16 cellular contexts compared by ENCODE assay signal in genomic region chr1:205068457-205069035, GRCh38. TPM values are rescaled to one million over a fixed set of nuclear protein-coding genes. Genes with fewer than 3 reads are reported as not detected.
DNase-seq lines count a peak whose midpoint lies in the region; ATAC-seq, FAIRE-seq and TF ChIP-seq lines count a peak whose summit lies in the region.
"Had no signal": no experiment of that assay in that cellular context is flagged by ENCODE, and none has a peak within 500 bp of the region (broad histone marks: within the 10 kb centered on the region; RNA-seq: fewer than 3 reads in every experiment).

No MANE protein-coding gene starts in this region.

- no peaks in the 10 kb centered on the region; the same call in 1 of the 2 replicates for H3K9me1 ChIP-seq in IMR-90 (ENCODE audit: insufficient read depth, low read length)

- no peak overlapping the region for H2AK5ac ChIP-seq in IMR-90 (ENCODE audit: low read depth, low read length)

- no peak overlapping the region for H4K91ac ChIP-seq in IMR-90 (ENCODE audit: insufficient read depth, low read depth, low read length)

- H4K20me1 ChIP-seq in IMR-90 (ENCODE audit: insufficient read depth, low read length) = no peaks in the 10 kb centered on the region
- H4K20me1 ChIP-seq: BLaER1 had no signal

- H3K4me3 ChIP-seq in IMR-90 (ENCODE audit: insufficient read depth, low read depth, low read length) (no peak overlapping the region), right lobe of liver (no peak overlapping the region)
- H3K4me3 ChIP-seq: BLaER1, HAP-1 had no signal

- no peak overlapping the region for H2BK15ac ChIP-seq in IMR-90 (ENCODE audit: low read depth, low read length)

- H3K9me3 ChIP-seq in IMR-90 (ENCODE audit: control insufficient read depth, insufficient read depth, low read length) (no peaks in the 10 kb centered on the region), right lobe of liver (no peaks in the 10 kb centered on the region)
- H3K9me3 ChIP-seq: BLaER1, HAP-1 had no signal

- no peak overlapping the region for H3K23ac ChIP-seq in IMR-90 (ENCODE audit: low read depth, low read length)

- H2BK5ac ChIP-seq in IMR-90 (ENCODE audit: low read depth, low read length, poor library complexity, severe bottlenecking) = no peak overlapping the region

- POLR2A ChIA-PET in IMR-90 (lab: Charles Lee; ENCODE audit: unreplicated experiment) = no interaction called here

- no CpG with 5 or more reads among the region's 2 CpGs for WGBS in IMR-90 (ENCODE audit: extremely low coverage in 2 of 2, insufficient read length in 1 of 2), 2 experiments
- WGBS in right lobe of liver (ENCODE audit: insufficient coverage, low coverage, low lambda C conversion rate, missing lambda C conversion rate) = 28% methylated on average over 2 of the region's 2 CpGs

- intact Hi-C loops in IMR-90 (cut with micrococcal nuclease) (no loop called here), right lobe of liver (cut with DNase I) (loop anchor here in 1 of 2 donors (10.0 kb wide), 1 partner anchor 186 kb away; no protein-coding TSS in a partner anchor)

- no peak overlapping the region for H3K18ac ChIP-seq in IMR-90 (ENCODE audit: low read depth, low read length)

- no peak overlapping the region for H3K14ac ChIP-seq in IMR-90 (replicated peaks; ENCODE audit: low read depth, low read length)

- no peak overlapping the region for H4K5ac ChIP-seq in IMR-90 (ENCODE audit: low read depth, low read length)

- no peak overlapping the region for H2AK9ac ChIP-seq in IMR-90 (replicated peaks; ENCODE audit: low read depth, low read length, poor library complexity)

- TF ChIP-seq CTCF in IMR-90 (conservative IDR thresholded peaks at IDR 0.05; ENCODE audit: low read depth, low read length) (no peak), right lobe of liver (IDR thresholded peaks at IDR 0.05) (no peak)

- peak; percentile 38 for DNase-seq in AG08395 (ENCODE audit: low spot score)
- peak; percentile 30 for DNase-seq in IMR-90
- peak; percentile 60 for DNase-seq in fibroblast of gingiva (ENCODE audit: low read depth)
- peak; percentile 2 for DNase-seq in pons (ENCODE audit: low spot score)
- no peak for DNase-seq in right lobe of liver
- no peak for DNase-seq in RCC 7860 (ENCODE audit: low spot score)
- no peak for DNase-seq in effector CD8-positive, alpha-beta T cell (lab: John Stamatoyannopoulos, UW)
- DNase-seq: CD8-positive, alpha-beta memory T cell; NCI-H1930; NCI-H2171 treated with DMSO at 0.1 percent for 48 hours; NCI-H510A; NCI-H82 had no signal

- no peaks in the 10 kb centered on the region for H3K79me1 ChIP-seq in IMR-90 (ENCODE audit: low read depth in 1 of 2, low read length in 2 of 2)

- TF ChIP-seq RAD21 in IMR-90 (IDR thresholded peaks at IDR 0.05; ENCODE audit: low read length) = no peak

- H2AFZ ChIP-seq in IMR-90 (replicated peaks; ENCODE audit: low read length, poor library complexity) = no peak overlapping the region

- H3K4me2 ChIP-seq in IMR-90 (ENCODE audit: low read depth, low read length) = no peak overlapping the region
- H3K4me2 ChIP-seq: BLaER1 had no signal

- H3K56ac ChIP-seq in IMR-90 (ENCODE audit: extremely low read depth, insufficient read depth, low read length) = no peak overlapping the region

- no peak for ATAC-seq in IMR-90 (ENCODE audit: low read depth)
- ATAC-seq in right lobe of liver = no peak
- no peak for ATAC-seq in GM18502 (IDR thresholded peaks at IDR 0.05; ENCODE audit: poor library complexity, unreplicated experiment)

- H3K4ac ChIP-seq in IMR-90 (ENCODE audit: low read depth, low read length) = no peak overlapping the region

- no peak overlapping the region for H3K9ac ChIP-seq in IMR-90 (ENCODE audit: low read depth, low read length)
- H3K9ac ChIP-seq: BLaER1 had no signal

- H4K8ac ChIP-seq in IMR-90 (ENCODE audit: low read depth in 2 of 2, low read length in 2 of 2) = no peak overlapping the region

- H3K27ac ChIP-seq in IMR-90 (ENCODE audit: insufficient read depth, low read length) (no peak overlapping the region), right lobe of liver (no peak overlapping the region)
- H3K27ac ChIP-seq: BLaER1 had no signal

- H3K36me3 ChIP-seq in IMR-90 (ENCODE audit: control insufficient read depth, insufficient read depth, low read length) (no peaks in the 10 kb centered on the region), right lobe of liver (no peaks in the 10 kb centered on the region)
- H3K36me3 ChIP-seq: BLaER1, HAP-1 had no signal

- FAIRE-seq in RCC 7860 (lab: Jason Lieb, UNC) = no peak

- H3K4me1 ChIP-seq in IMR-90 (ENCODE audit: control insufficient read depth, insufficient read depth, low read length) (no peaks in the 10 kb centered on the region), right lobe of liver (no peaks in the 10 kb centered on the region)
- H3K4me1 ChIP-seq: BLaER1, HAP-1 had no signal

- in situ Hi-C loops in IMR-90 (cut with MboI; ENCODE audit: low sequenced_read_pairs) = no loop called here

- CTCF ChIA-PET in IMR-90 (lab: Yijun Ruan, JAX) = no interaction called here

- no peak overlapping the region for H2BK20ac ChIP-seq in IMR-90 (ENCODE audit: low read depth, low read length)

- dilution Hi-C loops in IMR-90 (cut with HindIII; ENCODE audit: low sequenced_read_pairs, unreplicated experiment) = no loop called here

- H3K27me3 ChIP-seq in IMR-90 (ENCODE audit: control insufficient read depth, insufficient read depth, low read length) = peaks cover 6% of the 10 kb centered on the region
- no peaks in the 10 kb centered on the region for H3K27me3 ChIP-seq in right lobe of liver
- H3K27me3 ChIP-seq: BLaER1 had no signal

- no peak for TF ChIP-seq POLR2A in IMR-90 (IDR thresholded peaks at IDR 0.05; ENCODE audit: low read depth, low read length)
- no peak for TF ChIP-seq POLR2A in right lobe of liver (IDR thresholded peaks at IDR 0.05)

- no peak overlapping the region for H2BK120ac ChIP-seq in IMR-90 (ENCODE audit: low read depth, low read length)

- BruUV-seq in IMR-90 (replicated peaks; lab: Mats Ljungman, UMichigan) = no TSS peak

TF ChIP-seq in IMR-90, 13 proteins besides CTCF, POLR2A, EP300 and RAD21:
- TF ChIP-seq, protein P1, sequence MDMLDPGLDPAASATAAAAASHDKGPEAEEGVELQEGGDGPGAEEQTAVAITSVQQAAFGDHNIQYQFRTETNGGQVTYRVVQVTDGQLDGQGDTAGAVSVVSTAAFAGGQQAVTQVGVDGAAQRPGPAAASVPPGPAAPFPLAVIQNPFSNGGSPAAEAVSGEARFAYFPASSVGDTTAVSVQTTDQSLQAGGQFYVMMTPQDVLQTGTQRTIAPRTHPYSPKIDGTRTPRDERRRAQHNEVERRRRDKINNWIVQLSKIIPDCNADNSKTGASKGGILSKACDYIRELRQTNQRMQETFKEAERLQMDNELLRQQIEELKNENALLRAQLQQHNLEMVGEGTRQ (IDR thresholded peaks at IDR 0.05; ENCODE audit: low read depth, low read length) = no peak
- TF ChIP-seq SMC3 (IDR thresholded peaks at IDR 0.05; ENCODE audit: low read depth, low read length) (no peak), RCOR1 (IDR thresholded peaks at IDR 0.05; ENCODE audit: insufficient replicate concordance, low read length) (no peak), NFE2L2 (IDR thresholded peaks at IDR 0.05; ENCODE audit: low read depth, low read length) (no peak), RFX5 (IDR thresholded peaks at IDR 0.05; ENCODE audit: low read depth, low read length) (no peak), FOS (IDR thresholded peaks at IDR 0.05; ENCODE audit: low read depth, low read length) (no peak), MXI1 (IDR thresholded peaks at IDR 0.05; ENCODE audit: borderline replicate concordance, low read depth, low read length) (no peak), ELK1 (IDR thresholded peaks at IDR 0.05; ENCODE audit: borderline replicate concordance, low read depth, low read length) (no peak), CHD1 (IDR thresholded peaks at IDR 0.05; ENCODE audit: low read depth, low read length) (no peak), MAZ (IDR thresholded peaks at IDR 0.05; ENCODE audit: borderline replicate concordance, low read depth, low read length) (no peak), MAFK (IDR thresholded peaks at IDR 0.05; ENCODE audit: low read depth, low read length) (no peak), BHLHE40 (IDR thresholded peaks at IDR 0.05; ENCODE audit: low read depth, low read length) (no peak), CEBPB (IDR thresholded peaks at IDR 0.05; ENCODE audit: low read depth, low read length) (no peak)

RNA-seq across cellular contexts. Expression of gene TMEM81, which starts 15.7 kb away (rescaled TPM):
- total RNA-seq in IMR-90 (2012; rRNA removed) = 1.7 and 1.8 TPM in 2 replicates
- polyA plus RNA-seq in IMR-90 (2012; rRNA removed) = 1.5 and 1.7 TPM in 2 replicates
- polyA plus RNA-seq in IMR-90 (2012; cell fraction: cytosol; rRNA removed) = 0.52 and 0.93 TPM in 2 replicates
- polyA plus RNA-seq in IMR-90 (2012; cell fraction: nucleus; rRNA removed; ENCODE audit: low replicate concordance) = 0.54 and 2.8 TPM in 2 replicates
- total RNA-seq in right lobe of liver = 1 to 10 TPM in 5 of 6 experiments, under 1 TPM in 1; 0.49 to 2.7 (median 1.8) TPM

RNA-seq across cellular contexts. Expression of gene CNTN2, which starts 25.5 kb away (rescaled TPM):
- total RNA-seq in IMR-90 (2012; rRNA removed) (0.28 TPM in 1 of 2 replicates, not detected in the other), right lobe of liver (under 1 TPM in 1 of 6 experiments, not detected in 5; 0.49 TPM)
- polyA plus RNA-seq in IMR-90 (2012; rRNA removed) = not detected in 2 replicates
- not detected in 2 replicates for polyA plus RNA-seq in IMR-90 (2012; cell fraction: cytosol; rRNA removed)
- 0.03 and 0.18 TPM in 2 replicates for polyA plus RNA-seq in IMR-90 (2012; cell fraction: nucleus; rRNA removed; ENCODE audit: low replicate concordance)
- total RNA-seq: CD8-positive, alpha-beta memory T cell; LHCN-M2 had no signal
- polyA plus RNA-seq: CD8-positive, alpha-beta memory T cell had no signal

RNA-seq across cellular contexts. Expression of gene RBBP5, which starts 53.2 kb away (rescaled TPM):
- total RNA-seq in IMR-90 (2012; rRNA removed) (33.9 and 37.5 TPM in 2 replicates), right lobe of liver (10 to 100 TPM in 3 of 6 experiments, 1 to 10 TPM in 3; 8.7 to 12.3 (median 10.0) TPM)
- 6.2 and 7.3 TPM in 2 replicates for polyA plus RNA-seq in IMR-90 (2012; rRNA removed)
- polyA plus RNA-seq in IMR-90 (2012; cell fraction: cytosol; rRNA removed) = 1.5 and 1.7 TPM in 2 replicates
- 0.73 and 3.4 TPM in 2 replicates for polyA plus RNA-seq in IMR-90 (2012; cell fraction: nucleus; rRNA removed; ENCODE audit: low replicate concordance)

Comparison
In these comparisons a context has a peak if more than half of its experiments do, and no peak if none do; other contexts are left out.
1. DNase-seq: peak in AG08395 (single experiment), IMR-90 (single experiment), fibroblast of gingiva (single experiment) and pons (single experiment); none in right lobe of liver (0 of 3), RCC 7860 (single experiment) and effector CD8-positive, alpha-beta T cell (single experiment).